22 cellular contexts compared by ENCODE assay signal in the genomic region with DNA sequence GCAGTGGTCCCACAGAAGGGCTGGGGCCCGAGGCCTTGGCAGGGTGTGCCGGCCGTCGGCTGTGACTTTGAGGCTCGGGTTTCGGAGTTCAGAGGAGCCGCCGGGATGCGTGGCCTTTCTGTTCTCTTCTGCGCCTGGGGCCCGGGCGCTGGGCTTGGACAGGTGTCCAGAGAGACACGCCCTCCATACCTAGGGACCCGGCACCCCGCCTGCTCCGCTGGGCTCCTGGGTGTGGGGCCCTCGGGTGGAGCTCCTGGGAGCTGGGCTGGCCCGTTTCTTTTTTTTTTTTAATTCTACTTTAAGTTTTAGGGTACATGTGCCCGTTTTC. TPM values are rescaled to one million over a fixed set of nuclear protein-coding genes. Genes with fewer than 3 reads are reported as not detected.
"Had no signal": no experiment of that assay in that cellular context is flagged by ENCODE, and none has a peak within 500 bp of the region (broad histone marks: within the 10 kb centered on the region; RNA-seq: fewer than 3 reads in every experiment).

No MANE protein-coding gene starts in this region.

- ATAC-seq: gastroesophageal sphincter; stimulated activated effector memory CD8-positive, alpha-beta T cell treated with anti-CD3 and anti-CD28 coated beads, Interleukin-12 subunit alpha, Interleukin-12 subunit beta, amount 100 ng/mL, for 72 hours had no signal

- H3K9me3 Mint-ChIP-seq: naive thymus-derived CD4-positive, alpha-beta T cell; neural crest cell; stimulated activated effector memory CD8-positive, alpha-beta T cell treated with anti-CD3 and anti-CD28 coated beads, Interleukin-12 subunit alpha, Interleukin-12 subunit beta, amount 100 ng/mL, for 72 hours; stimulated activated naive CD8-positive, alpha-beta T cell treated with anti-CD3 and anti-CD28 coated beads, Interleukin-15, Interleukin-2, amounts not matched to agents 100 ng/mL and 50 ng/mL, for 24 hours had no signal

- H3K9me3 ChIP-seq: esophagus squamous epithelium, gastroesophageal sphincter, left ventricle myocardium inferior, ovary, right atrium auricular region, sigmoid colon, testis, tibial nerve had no signal

- H3K27me3 Mint-ChIP-seq: naive thymus-derived CD4-positive, alpha-beta T cell; stimulated activated naive CD8-positive, alpha-beta T cell treated with anti-CD3 and anti-CD28 coated beads, Interleukin-15, Interleukin-2, amounts not matched to agents 100 ng/mL and 50 ng/mL, for 24 hours had no signal

- H3K4me3 ChIP-seq: esophagus squamous epithelium, gastroesophageal sphincter, left ventricle myocardium inferior, lung, ovary, right atrium auricular region, sigmoid colon, skin epidermis, testis, tibial nerve had no signal

- H3K4me3 Mint-ChIP-seq: naive thymus-derived CD4-positive, alpha-beta T cell; neural crest cell; stimulated activated effector memory CD8-positive, alpha-beta T cell treated with anti-CD3 and anti-CD28 coated beads, Interleukin-12 subunit alpha, Interleukin-12 subunit beta, amount 100 ng/mL, for 72 hours; stimulated activated naive CD8-positive, alpha-beta T cell treated with anti-CD3 and anti-CD28 coated beads, Interleukin-15, Interleukin-2, amounts not matched to agents 100 ng/mL and 50 ng/mL, for 24 hours had no signal

- DNase-seq: dermis blood vessel endothelial cell; esophagus squamous epithelium; foreskin fibroblast; glutamatergic neuron; islet precursor cell; left ventricle myocardium inferior; mesenchymal stem cell; midbrain; naive thymus-derived CD4-positive, alpha-beta T cell; ovary; sigmoid colon; stimulated activated CD4-positive, alpha-beta T cell treated with anti-CD3 and anti-CD28 coated beads, Interleukin-2, amount 100 ng/mL, for 48 hours; stimulated activated CD8-positive, alpha-beta memory T cell treated with anti-CD3 and anti-CD28 coated beads, Interleukin-4, amount 100 ng/mL, for 48 hours; testis had no signal

- H3K36me3 ChIP-seq: ovary had no signal

- H3K27me3 ChIP-seq: ovary, right atrium auricular region, testis, tibial nerve had no signal

- H3K4me1 ChIP-seq: sigmoid colon, testis had no signal

- H3K27ac ChIP-seq: esophagus squamous epithelium, gastroesophageal sphincter, left ventricle myocardium inferior, ovary, right atrium auricular region, sigmoid colon, skin epidermis, testis, tibial nerve had no signal

- H3K27ac Mint-ChIP-seq: naive thymus-derived CD4-positive, alpha-beta T cell; stimulated activated effector memory CD8-positive, alpha-beta T cell treated with anti-CD3 and anti-CD28 coated beads, Interleukin-12 subunit alpha, Interleukin-12 subunit beta, amount 100 ng/mL, for 72 hours; stimulated activated naive CD8-positive, alpha-beta T cell treated with anti-CD3 and anti-CD28 coated beads, Interleukin-15, Interleukin-2, amounts not matched to agents 100 ng/mL and 50 ng/mL, for 24 hours had no signal

RNA-seq across cellular contexts. Expression of gene SLC26A1, which starts 29.5 kb away (rescaled TPM):
- total RNA-seq: dermis blood vessel endothelial cell, esophagus squamous epithelium, gastroesophageal sphincter, left ventricle myocardium inferior, right atrium auricular region, sigmoid colon had no signal
